Comparison of ENCODE assay signal across 1 cellular context in the genomic region with DNA sequence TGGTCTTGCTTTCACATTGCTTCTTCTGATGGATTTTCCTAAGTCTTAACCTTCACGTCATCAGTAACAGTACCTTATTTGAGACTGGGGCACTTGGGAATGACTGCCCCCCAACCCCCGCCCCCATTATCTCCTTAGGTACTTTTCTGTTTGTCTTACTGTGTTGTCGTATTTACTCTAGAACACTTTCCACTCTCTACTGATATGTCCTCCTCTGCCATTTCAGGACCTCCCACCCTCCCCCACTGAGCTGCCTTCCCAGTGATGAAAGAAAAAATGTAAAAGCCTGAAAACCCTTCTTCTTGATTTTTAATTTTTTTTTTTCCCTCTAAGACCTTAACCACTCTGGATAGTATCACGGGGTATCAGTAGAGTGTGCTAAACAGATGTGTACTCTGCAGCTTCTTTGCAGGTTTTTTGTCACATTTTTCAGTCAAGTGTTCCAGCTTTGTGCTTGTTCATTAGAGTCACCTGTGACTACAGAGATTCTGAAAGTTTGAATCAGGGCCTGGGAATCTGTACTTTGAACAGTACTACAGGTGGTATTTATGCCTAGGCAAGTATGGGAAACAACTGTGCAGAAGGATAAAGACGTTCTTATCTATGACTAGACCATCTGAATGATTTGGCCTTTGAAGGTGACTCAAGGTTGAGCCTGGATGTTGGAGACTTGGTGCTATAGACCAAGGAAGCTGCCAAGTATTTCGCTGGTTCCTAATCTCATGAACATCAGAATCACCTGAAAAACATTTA.
A peak's percentile ranks its signal among the peaks of the same experiment; 100 is the strongest.
TF ChIP-seq lines count a peak whose summit lies in the region.

No MANE protein-coding gene starts in this region.

TF ChIP-seq in K562, 482 proteins besides CTCF, POLR2A, EP300 and RAD21:
- TF ChIP-seq GABPA (tag; conservative IDR thresholded peaks at IDR 0.05; ENCODE audit: low read depth), result no peak
- TF ChIP-seq CBFA2T3 (IDR thresholded peaks at IDR 0.05), result peak; percentile 58
- TF ChIP-seq, protein P1, sequence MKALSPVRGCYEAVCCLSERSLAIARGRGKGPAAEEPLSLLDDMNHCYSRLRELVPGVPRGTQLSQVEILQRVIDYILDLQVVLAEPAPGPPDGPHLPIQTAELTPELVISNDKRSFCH (CRISPR knock-in tag; IDR thresholded peaks at IDR 0.05), result no peak
- TF ChIP-seq, protein P1 (tag; IDR thresholded peaks at IDR 0.05), result no peak
- TF ChIP-seq, protein P2, sequence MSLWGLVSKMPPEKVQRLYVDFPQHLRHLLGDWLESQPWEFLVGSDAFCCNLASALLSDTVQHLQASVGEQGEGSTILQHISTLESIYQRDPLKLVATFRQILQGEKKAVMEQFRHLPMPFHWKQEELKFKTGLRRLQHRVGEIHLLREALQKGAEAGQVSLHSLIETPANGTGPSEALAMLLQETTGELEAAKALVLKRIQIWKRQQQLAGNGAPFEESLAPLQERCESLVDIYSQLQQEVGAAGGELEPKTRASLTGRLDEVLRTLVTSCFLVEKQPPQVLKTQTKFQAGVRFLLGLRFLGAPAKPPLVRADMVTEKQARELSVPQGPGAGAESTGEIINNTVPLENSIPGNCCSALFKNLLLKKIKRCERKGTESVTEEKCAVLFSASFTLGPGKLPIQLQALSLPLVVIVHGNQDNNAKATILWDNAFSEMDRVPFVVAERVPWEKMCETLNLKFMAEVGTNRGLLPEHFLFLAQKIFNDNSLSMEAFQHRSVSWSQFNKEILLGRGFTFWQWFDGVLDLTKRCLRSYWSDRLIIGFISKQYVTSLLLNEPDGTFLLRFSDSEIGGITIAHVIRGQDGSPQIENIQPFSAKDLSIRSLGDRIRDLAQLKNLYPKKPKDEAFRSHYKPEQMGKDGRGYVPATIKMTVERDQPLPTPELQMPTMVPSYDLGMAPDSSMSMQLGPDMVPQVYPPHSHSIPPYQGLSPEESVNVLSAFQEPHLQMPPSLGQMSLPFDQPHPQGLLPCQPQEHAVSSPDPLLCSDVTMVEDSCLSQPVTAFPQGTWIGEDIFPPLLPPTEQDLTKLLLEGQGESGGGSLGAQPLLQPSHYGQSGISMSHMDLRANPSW (CRISPR knock-in tag; IDR thresholded peaks at IDR 0.05), result 0 out of 2 replicates have a peak, but pooled peaks have one; percentile 58
- 0 out of 2 replicates have a peak, but pooled peaks have one; percentile 33 for TF ChIP-seq GATA2 (CRISPR knock-in tag; IDR thresholded peaks at IDR 0.05)
- TF ChIP-seq ESRRA (IDR thresholded peaks at IDR 0.05; ENCODE audit: borderline replicate concordance, low read depth), result peak; percentile 41; the same call in 1 of the 2 replicates
- peak; percentile 42; the same call in 1 of the 2 replicates for TF ChIP-seq FOSL1 (tag; conservative IDR thresholded peaks at IDR 0.05)
- peak in 1 of 2 experiments; percentile 15; a peak in 2 of 4 replicates for TF ChIP-seq KDM1A (IDR thresholded peaks at IDR 0.05)
- TF ChIP-seq TEAD4 (IDR thresholded peaks at IDR 0.05; ENCODE audit: low read length), result 0 out of 2 replicates have a peak, but pooled peaks have one; percentile 31
- no peak for TF ChIP-seq TEAD4 (CRISPR knock-in tag; IDR thresholded peaks at IDR 0.05; ENCODE audit: borderline replicate concordance)
